15 cellular contexts compared by ENCODE assay signal in the genomic region with DNA sequence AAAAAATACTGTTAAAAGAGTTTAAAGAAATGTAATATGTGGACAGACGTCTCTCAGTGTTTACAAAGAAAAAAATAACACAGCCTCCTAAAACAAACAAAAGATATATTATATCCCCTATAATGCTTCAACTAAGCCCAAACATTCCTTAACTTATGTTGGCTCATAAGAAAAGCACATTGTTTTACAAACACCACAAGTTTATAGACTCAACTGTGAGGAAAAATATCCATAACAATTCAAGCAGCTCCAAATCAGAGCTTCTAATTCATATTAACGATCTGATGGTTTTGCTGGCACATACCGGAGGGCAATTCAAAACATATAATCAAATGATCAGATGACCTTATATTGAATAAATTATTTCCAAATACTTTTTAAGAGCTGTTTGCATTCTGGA. TPM values are rescaled to one million over a fixed set of nuclear protein-coding genes. Genes with fewer than 3 reads are reported as not detected.
DNase-seq lines count a peak whose midpoint lies in the region; ATAC-seq and TF ChIP-seq lines count a peak whose summit lies in the region.
"Had no signal": no experiment of that assay in that cellular context is flagged by ENCODE, and none has a peak within 500 bp of the region (broad histone marks: within the 10 kb centered on the region; RNA-seq: fewer than 3 reads in every experiment).

No MANE protein-coding gene starts in this region.

- H3K4me3 Mint-ChIP-seq in activated naive CD4-positive, alpha-beta T cell treated with anti-CD3 and anti-CD28 coated beads, Interleukin-2, amount 10 ng/mL, durations not matched to agents 7 days and 5 days, result no peak overlapping the region
- H3K4me3 Mint-ChIP-seq: CD14-positive monocyte; CD8-positive, alpha-beta T cell; H9 had no signal

- peaks cover 15% of the 10 kb centered on the region; the same call in 1 of the 2 replicates for H3K36me3 ChIP-seq in Loucy (ENCODE audit: insufficient read depth, low read length)
- no peaks in the 10 kb centered on the region for H3K36me3 ChIP-seq in psoas muscle (ENCODE audit: insufficient read depth in 1 of 2, low read depth in 1 of 2)

- H3K4me1 ChIP-seq in Loucy (ENCODE audit: insufficient read depth, low read length, poor library complexity, severe bottlenecking) (peaks cover 45% of the 10 kb centered on the region), psoas muscle (no peaks in the 10 kb centered on the region)

- H3K27me3 Mint-ChIP-seq in activated naive CD4-positive, alpha-beta T cell treated with anti-CD3 and anti-CD28 coated beads, Interleukin-2, amount 10 ng/mL, durations not matched to agents 7 days and 5 days, result no peaks in the 10 kb centered on the region

- ATAC-seq in activated naive CD4-positive, alpha-beta T cell treated with anti-CD3 and anti-CD28 coated beads, Interleukin-2, amount 50 U/mL, for 72 hours, result no peak
- ATAC-seq in psoas muscle (no peak), HG02610 (IDR thresholded peaks at IDR 0.05; ENCODE audit: unreplicated experiment) (no peak)
- ATAC-seq: CD8-positive, alpha-beta T cell had no signal

- H2AFZ ChIP-seq in Loucy (ENCODE audit: low read length), result no peak overlapping the region

- peaks cover 4% of the 10 kb centered on the region; the same call in 1 of the 2 replicates for H3K9me3 ChIP-seq in Loucy (ENCODE audit: insufficient read depth, low read depth, low read length)
- no peaks in the 10 kb centered on the region for H3K9me3 ChIP-seq in psoas muscle

- H3K9me3 Mint-ChIP-seq in activated naive CD4-positive, alpha-beta T cell treated with anti-CD3 and anti-CD28 coated beads, Interleukin-2, amount 10 ng/mL, durations not matched to agents 7 days and 5 days, result peaks cover 2% of the 10 kb centered on the region
- H3K9me3 Mint-ChIP-seq in activated naive CD4-positive, alpha-beta T cell treated with anti-CD3 and anti-CD28 coated beads, Interleukin-2, amount 50 U/mL, for 72 hours, result no peaks in the 10 kb centered on the region
- H3K9me3 Mint-ChIP-seq: CD8-positive, alpha-beta T cell had no signal

- H3K36me3 Mint-ChIP-seq in activated naive CD4-positive, alpha-beta T cell treated with anti-CD3 and anti-CD28 coated beads, Interleukin-2, amount 10 ng/mL, durations not matched to agents 7 days and 5 days, result peaks cover 73% of the 10 kb centered on the region
- H3K36me3 Mint-ChIP-seq in activated naive CD4-positive, alpha-beta T cell treated with anti-CD3 and anti-CD28 coated beads, Interleukin-2, amount 50 U/mL, for 72 hours, result peaks cover 39 to 74% of the 10 kb centered on the region in 2 donors

- intact Hi-C loops in psoas muscle (cut with DNase I), result loop anchor here in 1 of 2 donors (5.0 kb wide), 1 partner anchor 55 kb away; no protein-coding TSS in a partner anchor

- WGBS in psoas muscle, 3 donors, result 84 to 87% (median 86%) methylated on average over 3 of the region's 3 CpGs

- CTCF ChIA-PET in activated naive CD4-positive, alpha-beta T cell treated with anti-CD3 and anti-CD28 coated beads, Interleukin-2, amount 10 ng/mL, durations not matched to agents 7 days and 5 days (lab: Charles Lee), result interaction anchor here (0.6 to 3.9 kb wide), 4 partner anchors 9 to 123 kb away, joined by 3 to 21 read pairs (median 4); no protein-coding TSS in a partner anchor

- H3K4me2 ChIP-seq in Loucy (ENCODE audit: low read depth, low read length, poor library complexity, severe bottlenecking), result peak overlapping the region; percentile 99
- H3K4me2 ChIP-seq: BLaER1 had no signal

- H3K79me2 ChIP-seq in Loucy (ENCODE audit: insufficient read depth, low read length), result peaks cover 99% of the 10 kb centered on the region

- no peak overlapping the region for H3K4me3 ChIP-seq in Loucy (ENCODE audit: low read length, poor library complexity, severe bottlenecking)
- no peak overlapping the region for H3K4me3 ChIP-seq in psoas muscle
- H3K4me3 ChIP-seq: BLaER1 had no signal

- H3F3A ChIP-seq in Loucy (ENCODE audit: low read depth), result no peaks in the 10 kb centered on the region

- TF ChIP-seq CTCF in Loucy (conservative IDR thresholded peaks at IDR 0.05; ENCODE audit: low read length) (no peak), psoas muscle (IDR thresholded peaks at IDR 0.05) (no peak)

- H3K9me2 ChIP-seq in Loucy (replicated peaks; ENCODE audit: low read depth, low read length), result no peaks in the 10 kb centered on the region

- peak overlapping the region; percentile 75 for H3K27ac Mint-ChIP-seq in activated naive CD4-positive, alpha-beta T cell treated with anti-CD3 and anti-CD28 coated beads, Interleukin-2, amount 10 ng/mL, durations not matched to agents 7 days and 5 days
- H3K27ac Mint-ChIP-seq in activated naive CD4-positive, alpha-beta T cell treated with anti-CD3 and anti-CD28 coated beads, Interleukin-2, amount 50 U/mL, for 72 hours, result no peak overlapping the region
- H3K27ac Mint-ChIP-seq: CD8-positive, alpha-beta T cell had no signal

- H3K27ac ChIP-seq in psoas muscle, result no peak overlapping the region
- H3K27ac ChIP-seq: BLaER1 had no signal

- H3K27me3 ChIP-seq in Loucy (ENCODE audit: insufficient read depth, low read length, poor library complexity, severe bottlenecking) (no peaks in the 10 kb centered on the region), psoas muscle (ENCODE audit: insufficient read depth in 3 of 3, low read length in 2 of 3) (no peaks in the 10 kb centered on the region)
- H3K27me3 ChIP-seq: BLaER1 had no signal

- H3K4me1 Mint-ChIP-seq in activated naive CD4-positive, alpha-beta T cell treated with anti-CD3 and anti-CD28 coated beads, Interleukin-2, amount 10 ng/mL, durations not matched to agents 7 days and 5 days, result peaks cover 62% of the 10 kb centered on the region

- DNase-seq in activated naive CD4-positive, alpha-beta T cell treated with anti-CD3 and anti-CD28 coated beads, Interleukin-2, amount 10 ng/mL, durations not matched to agents 7 days and 5 days, result no peak
- DNase-seq in activated naive CD4-positive, alpha-beta T cell treated with anti-CD3 and anti-CD28 coated beads, Interleukin-2, amount 50 U/mL, for 72 hours (ENCODE audit: low spot score in 2 of 2), result no peak
- peak; percentile 52 for DNase-seq in foreskin melanocyte
- no peak for DNase-seq in psoas muscle
- DNase-seq in putamen (ENCODE audit: low spot score), result no peak
- DNase-seq: 8988T; Calu3; CD8-positive, alpha-beta T cell; DMS79 treated with DMSO at 0.1 percent for 48 hours; GF-D8; H9 had no signal

- H4K20me1 ChIP-seq in Loucy (ENCODE audit: insufficient read depth, low read length, poor library complexity, severe bottlenecking), result peaks cover 23% of the 10 kb centered on the region

- no peak overlapping the region for H3K9ac ChIP-seq in Loucy (ENCODE audit: low read depth, low read length, poor library complexity, severe bottlenecking)
- H3K9ac ChIP-seq: BLaER1 had no signal

RNA-seq across cellular contexts. Expression of a gene that starts 5.5 kb away (rescaled TPM):
- total RNA-seq in activated naive CD4-positive, alpha-beta T cell treated with anti-CD3 and anti-CD28 coated beads, Interleukin-2, amount 50 U/mL, for 72 hours, result 100 to 1,000 TPM in 1 of 2 donors, 10 to 100 TPM in 1; 66.0 to 113 TPM
- total RNA-seq in psoas muscle, result 1 to 10 TPM; 4.4 to 5.2 (median 4.9) TPM
- polyA plus RNA-seq in psoas muscle, result 1 to 10 TPM; 1.5 to 3.9 (median 3.6) TPM

Comparison
In these comparisons a context has a peak if more than half of its experiments do, and no peak if none do; other contexts are left out.
1. RNA of a gene that starts 5.5 kb away (total RNA-seq): 66.0 to 113 TPM in activated naive CD4-positive, alpha-beta T cell treated with anti-CD3 and anti-CD28 coated beads, Interleukin-2, amount 50 U/mL, for 72 hours; 4.4 to 5.2 TPM in psoas muscle; every median in the first group is over 10 times any median in the second.